In the genomic region with DNA sequence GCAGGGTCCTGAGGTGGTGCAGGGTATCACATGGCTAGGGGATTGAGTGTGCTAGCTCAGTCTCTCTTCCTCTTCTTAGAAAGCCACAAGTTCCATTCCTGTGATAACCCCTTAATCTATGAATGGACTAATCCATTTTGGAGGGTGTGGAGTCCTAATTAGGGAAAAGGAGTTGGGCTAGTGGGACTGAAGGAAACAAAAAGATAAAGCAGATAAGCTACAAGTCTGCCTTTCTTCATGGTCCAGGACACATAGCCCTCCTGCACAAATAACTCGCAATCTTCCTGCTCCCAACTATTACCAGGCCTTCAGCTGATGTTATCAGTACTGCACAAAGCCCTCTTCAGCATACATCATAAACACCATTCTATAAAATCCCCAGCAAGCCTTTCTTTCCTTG, we compare ENCODE assay signal across 23 cellular contexts. TPM values are rescaled to one million over a fixed set of nuclear protein-coding genes. Genes with fewer than 3 reads are reported as not detected.
DNase-seq lines count a peak whose midpoint lies in the region; ATAC-seq, FAIRE-seq and TF ChIP-seq lines count a peak whose summit lies in the region.
"Had no signal": no experiment of that assay in that cellular context is flagged by ENCODE, and none has a peak within 500 bp of the region (broad histone marks: within the 10 kb centered on the region; RNA-seq: fewer than 3 reads in every experiment).

No MANE protein-coding gene starts in this region.

- no peak for DNase-seq in SK-N-SH
- peak; percentile 51 for DNase-seq in SK-N-DZ (ENCODE audit: low spot score)
- DNase-seq in K562 (ENCODE audit: extremely low read depth in 1 of 4, low spot score in 3 of 4), result no peak
- DNase-seq in activated CD4-positive, alpha-beta T cell treated with anti-CD3 and anti-CD28 coated beads for 1 hour, result no peak
- DNase-seq in thyroid gland, result no peak
- DNase-seq in activated CD4-positive, alpha-beta T cell treated with anti-CD3 and anti-CD28 coated beads for 36 hours, result no peak
- DNase-seq: Caco-2; CD4-positive, CD25-positive, alpha-beta regulatory T cell; CD8-positive, alpha-beta T cell; DMS153; DND-41; GM23248; H7; HCEC 1CT had no signal

- intact Hi-C loops in K562 (cut with micrococcal nuclease), result no loop called here
- intact Hi-C loops in thyroid gland (cut with DNase I), result no loop called here
- intact Hi-C loops in activated CD4-positive, alpha-beta T cell treated with anti-CD3 and anti-CD28 coated beads for 36 hours (cut with DNase I, micrococcal nuclease), result no loop called here

- H3K4me3 Mint-ChIP-seq in activated CD4-positive, alpha-beta T cell treated with anti-CD3 and anti-CD28 coated beads for 36 hours, result no peak overlapping the region
- H3K4me3 Mint-ChIP-seq: B cell; CD4-positive, CD25-positive, alpha-beta regulatory T cell; CD8-positive, alpha-beta T cell had no signal

- H3K9ac ChIP-seq in SK-N-SH, result no peak overlapping the region
- H3K9ac ChIP-seq in K562 (ENCODE audit: insufficient read depth in 1 of 2, low read depth in 2 of 2, low read length in 2 of 2), result no peak overlapping the region
- H3K9ac ChIP-seq: BLaER1, GM23248 had no signal

- no peaks in the 10 kb centered on the region for H3F3A ChIP-seq in SK-N-SH (replicated peaks; ENCODE audit: insufficient read depth)

- H3K4me1 Mint-ChIP-seq in activated CD4-positive, alpha-beta T cell treated with anti-CD3 and anti-CD28 coated beads for 36 hours, result no peaks in the 10 kb centered on the region
- H3K4me1 Mint-ChIP-seq: B cell had no signal

- BruUV-seq in K562 (replicated peaks; lab: Mats Ljungman, UMichigan), result no TSS peak

- in situ Hi-C loops in K562 (cut with MboI), result no loop called here

- no peak overlapping the region for H3K27ac Mint-ChIP-seq in activated CD4-positive, alpha-beta T cell treated with anti-CD3 and anti-CD28 coated beads for 36 hours
- H3K27ac Mint-ChIP-seq: B cell; CD4-positive, CD25-positive, alpha-beta regulatory T cell; CD8-positive, alpha-beta T cell had no signal

- ATAC-seq in SK-N-SH treated with all-trans-retinoic acid at 6 μM for 48 hours, result no peak
- ATAC-seq in K562, result no peak
- ATAC-seq in activated CD4-positive, alpha-beta T cell treated with anti-CD3 and anti-CD28 coated beads for 36 hours, result no peak
- ATAC-seq: CD8-positive, alpha-beta T cell had no signal

- 82% methylated on average over 1 of the region's 1 CpG for WGBS in SK-N-SH (ENCODE audit: low lambda C conversion rate)
- WGBS in K562 (ENCODE audit: insufficient coverage, low coverage, missing lambda C conversion rate), result no CpG with 5 or more reads among the region's 1 CpG
- WGBS in thyroid gland, 2 donors, result 92 to 100% methylated on average over 1 of the region's 1 CpG

- H3K4me1 ChIP-seq in SK-N-SH (ENCODE audit: control insufficient read depth in 1 of 2, insufficient read depth in 2 of 2, low read depth in 1 of 2, low read length in 1 of 2) (no peaks in the 10 kb centered on the region), K562 (replicated peaks in 1 of 2; ENCODE audit: control insufficient read depth in 2 of 2, insufficient read depth in 2 of 2, low read length in 2 of 2) (no peaks in the 10 kb centered on the region; a peak in 1 of 5 replicates), thyroid gland (no peaks in the 10 kb centered on the region)
- H3K4me1 ChIP-seq: BLaER1, Caco-2 had no signal

- peaks cover 18% of the 10 kb centered on the region for H3K36me3 Mint-ChIP-seq in activated CD4-positive, alpha-beta T cell treated with anti-CD3 and anti-CD28 coated beads for 36 hours (ENCODE audit: low read depth)

- no peak for TF ChIP-seq RAD21 in SK-N-SH (IDR thresholded peaks at IDR 0.05; ENCODE audit: low read length)
- TF ChIP-seq RAD21 in K562 (CRISPR knock-in tag; conservative IDR thresholded peaks at IDR 0.05 in 1 of 2, IDR thresholded peaks at IDR 0.05 in 1 of 2), result no peak

- FAIRE-seq in K562 (lab: Jason Lieb, UNC), result no peak
- FAIRE-seq: A204.1, G401.6, GM12892, H1 had no signal

- H3K36me3 ChIP-seq in SK-N-SH (replicated peaks in 1 of 2; ENCODE audit: control insufficient read depth in 1 of 2, insufficient read depth in 2 of 2, low read length in 1 of 2) (peaks cover 0 to 18% of the 10 kb centered on the region in 2 experiments), K562 (ENCODE audit: control insufficient read depth, insufficient read depth, low read length) (no peaks in the 10 kb centered on the region), thyroid gland (no peaks in the 10 kb centered on the region)
- H3K36me3 ChIP-seq: BLaER1 had no signal

- H3K9me2 ChIP-seq in SK-N-SH, result no peaks in the 10 kb centered on the region

- H3K79me2 ChIP-seq in SK-N-SH (ENCODE audit: insufficient read depth) (no peaks in the 10 kb centered on the region), K562 (ENCODE audit: control insufficient read depth, insufficient read depth, low read length) (no peaks in the 10 kb centered on the region)

- no peak overlapping the region for H3K4me2 ChIP-seq in SK-N-SH
- no peak overlapping the region for H3K4me2 ChIP-seq in K562 (ENCODE audit: insufficient read depth, low read length)
- H3K4me2 ChIP-seq: BLaER1 had no signal

- H2AFZ ChIP-seq in SK-N-SH (ENCODE audit: low read depth), result no peak overlapping the region
- no peak overlapping the region for H2AFZ ChIP-seq in K562 (ENCODE audit: low read depth, low read length)
- H2AFZ ChIP-seq: GM23248 had no signal

- H3K27ac ChIP-seq in SK-N-SH (ENCODE audit: low read depth in 2 of 2, low read length in 1 of 2) (no peak overlapping the region), K562 (ENCODE audit: extremely low read depth, low read depth, low read length) (no peak overlapping the region), thyroid gland (no peak overlapping the region)
- H3K27ac ChIP-seq: 22Rv1, BLaER1, C4-2B, GM23248 had no signal

- H3K27me3 Mint-ChIP-seq in activated CD4-positive, alpha-beta T cell treated with anti-CD3 and anti-CD28 coated beads for 36 hours, result no peaks in the 10 kb centered on the region
- H3K27me3 Mint-ChIP-seq: B cell; CD4-positive, CD25-positive, alpha-beta regulatory T cell had no signal

- TF ChIP-seq CTCF in SK-N-SH (IDR thresholded peaks at IDR 0.05), result no peak
- no peak for TF ChIP-seq CTCF in K562 (IDR thresholded peaks at IDR 0.05 in 2 of 3, conservative IDR thresholded peaks at IDR 0.05 in 1 of 3; ENCODE audit: insufficient read depth in 2 of 3, low read depth in 1 of 3, low read length in 3 of 3)
- TF ChIP-seq CTCF in thyroid gland (IDR thresholded peaks at IDR 0.05), result no peak

- POLR2A ChIA-PET in SK-N-SH (lab: Yijun Ruan, JAX) (no interaction called here), K562 (lab: Yijun Ruan, JAX) (no interaction called here)
- POLR2A ChIA-PET in activated CD4-positive, alpha-beta T cell treated with anti-CD3 and anti-CD28 coated beads for 36 hours (lab: Charles Lee), result no interaction called here

- H3K9me3 Mint-ChIP-seq in activated CD4-positive, alpha-beta T cell treated with anti-CD3 and anti-CD28 coated beads for 36 hours (ENCODE audit: low read depth), result no peaks in the 10 kb centered on the region
- H3K9me3 Mint-ChIP-seq: CD8-positive, alpha-beta T cell had no signal

- H3K4me3 ChIP-seq in SK-N-SH (ENCODE audit: low read depth in 2 of 2, low read length in 1 of 2) (no peak overlapping the region), K562 (no peak overlapping the region), thyroid gland (replicated peaks in 1 of 3) (no peak overlapping the region)
- H3K4me3 ChIP-seq: BLaER1, GM23248 had no signal

- H4K20me1 ChIP-seq in SK-N-SH (ENCODE audit: insufficient read depth) (no peaks in the 10 kb centered on the region), K562 (replicated peaks; ENCODE audit: control insufficient read depth, insufficient read depth, low read length) (no peaks in the 10 kb centered on the region)
- H4K20me1 ChIP-seq: BLaER1 had no signal

- CTCF ChIA-PET in SK-N-SH (lab: Yijun Ruan, JAX), result interaction anchor here (0.6 kb wide), 1 partner anchor 1837 kb away, joined by 3 read pairs; no protein-coding TSS in a partner anchor
- CTCF ChIA-PET in K562 (lab: Yijun Ruan, JAX; ENCODE audit: low intra/inter-chr PET ratio), result no interaction called here
- CTCF ChIA-PET in activated CD4-positive, alpha-beta T cell treated with anti-CD3 and anti-CD28 coated beads for 36 hours (lab: Charles Lee), result no interaction called here

- no peak for TF ChIP-seq POLR2A in K562 (conservative IDR thresholded peaks at IDR 0.05)
- no peak for TF ChIP-seq POLR2A in thyroid gland (IDR thresholded peaks at IDR 0.05)

- H3K9me1 ChIP-seq in K562 (ENCODE audit: control insufficient read depth, insufficient read depth, low read length), result no peaks in the 10 kb centered on the region

- no peaks in the 10 kb centered on the region for H3K27me3 ChIP-seq in SK-N-SH (ENCODE audit: insufficient read depth)
- H3K27me3 ChIP-seq in K562 (ENCODE audit: control insufficient read depth in 2 of 2, insufficient read depth in 2 of 2, low read length in 2 of 2), result no peaks in the 10 kb centered on the region
- H3K27me3 ChIP-seq in thyroid gland, result no peaks in the 10 kb centered on the region

- no peaks in the 10 kb centered on the region for H3K9me3 ChIP-seq in SK-N-SH
- H3K9me3 ChIP-seq in K562 (replicated peaks; ENCODE audit: control insufficient read depth, insufficient read depth, low read depth, low read length), result no peaks in the 10 kb centered on the region
- no peaks in the 10 kb centered on the region for H3K9me3 ChIP-seq in thyroid gland
- H3K9me3 ChIP-seq: Caco-2 had no signal

- TF ChIP-seq EP300 in SK-N-SH (IDR thresholded peaks at IDR 0.05; ENCODE audit: borderline replicate concordance in 1 of 2, low read depth in 1 of 2, low read length in 1 of 2), result no peak
- TF ChIP-seq EP300 in K562 (IDR thresholded peaks at IDR 0.05; ENCODE audit: low read length), result no peak

RNA-seq across cellular contexts. Expression of a gene that starts 44.2 kb away (rescaled TPM):
- polyA plus RNA-seq in SK-N-SH (2012; rRNA removed) (3.5 and 6.0 TPM in 2 replicates), K562 (2011; rRNA removed) (5.9 and 6.5 TPM in 2 replicates), K562 (2014; fragmentation: Illumina TruSeq; extraction: Trizol) (2.9 and 3.8 TPM in 2 replicates), K562 (2014; fragmentation: Nextera tagmentation; extraction: Ambion mirVana) (1 to 10 TPM; 9.1 to 9.6 TPM), K562 (2014; rRNA removed) (1.8 and 2.4 TPM in 2 replicates)
- polyA plus RNA-seq in SK-N-SH (2012; cell fraction: cytosol; rRNA removed), result 4.3 and 4.5 TPM in 2 replicates
- 7.6 and 8.5 TPM in 2 replicates for polyA plus RNA-seq in SK-N-SH (2012; cell fraction: nucleus; rRNA removed)
- 1.8 and 2.6 TPM in 2 replicates for polyA plus RNA-seq in SK-N-DZ (2014; cell fraction: cytosol; rRNA removed)
- 2.0 and 2.5 TPM in 2 replicates for polyA plus RNA-seq in SK-N-DZ (2014; cell fraction: nucleus; rRNA removed)
- total RNA-seq in K562 (2011; cell fraction: chromatin; rRNA removed; ENCODE audit: low replicate concordance), result 5.5 and 11.4 TPM in 2 replicates
- total RNA-seq in K562 (2011; cell fraction: nucleolus; rRNA removed), result 4.2 and 4.6 TPM in 2 replicates
- total RNA-seq in K562 (2011; cell fraction: nucleoplasm; rRNA removed), result 7.3 and 9.2 TPM in 2 replicates
- total RNA-seq in K562 (2014; rRNA removed) (3.3 and 3.5 TPM in 2 replicates), K562 (2014; rRNA removed; fragmentation: Illumina TruSeq; extraction: Trizol) (4.9 and 8.3 TPM in 2 replicates), K562 (2015; rRNA removed; fragmentation: Illumina TruSeq; extraction: Trizol) (4.6 and 4.9 TPM in 2 replicates), K562 (2021) (6.8 and 7.4 TPM in 2 replicates), thyroid gland (10 to 100 TPM in 3 of 4 donors, 1 to 10 TPM in 1; 7.1 to 17.8 (median 12.2) TPM)
- 4.1 and 5.3 TPM in 2 replicates for polyA plus RNA-seq in K562 (2011; cell fraction: cytosol; rRNA removed)
- polyA plus RNA-seq in K562 (2011; cell fraction: nucleus; rRNA removed), result 6.7 and 7.0 TPM in 2 replicates
- 3.6 and 5.5 TPM in 2 replicates for polyA plus RNA-seq in K562 (2012)
- polyA minus RNA-seq in K562 (2011; rRNA and poly(A)+ RNA removed), result 12.4 and 14.7 TPM in 2 replicates
- polyA minus RNA-seq in K562 (2011; cell fraction: cytosol; rRNA and poly(A)+ RNA removed), result 2.7 and 5.2 TPM in 2 replicates
- 4.0 and 7.7 TPM in 2 replicates for polyA minus RNA-seq in K562 (2011; cell fraction: nucleus; rRNA and poly(A)+ RNA removed)
- 1 to 10 TPM; 5.3 to 6.4 TPM for total RNA-seq in activated CD4-positive, alpha-beta T cell treated with anti-CD3 and anti-CD28 coated beads for 36 hours
